In genomic region chr6:101294676-101295075, GRCh38 we compare ENCODE assay signal across 1 cellular context.
TF ChIP-seq lines count a peak whose summit lies in the region.

No MANE protein-coding gene starts in this region.

TF ChIP-seq in GM23338, 12 proteins besides CTCF, POLR2A, EP300 and RAD21 (continued from another document):
- TF ChIP-seq ETS1 (IDR thresholded peaks at IDR 0.05), result no peak
- no peak for TF ChIP-seq EZH2phosphoT487 (IDR thresholded peaks at IDR 0.05; ENCODE audit: unreplicated experiment)
- TF ChIP-seq NANOG (IDR thresholded peaks at IDR 0.05; ENCODE audit: borderline replicate concordance), result no peak
- TF ChIP-seq REST (IDR thresholded peaks at IDR 0.05; ENCODE audit: unreplicated experiment), result no peak
